In the genomic region with DNA sequence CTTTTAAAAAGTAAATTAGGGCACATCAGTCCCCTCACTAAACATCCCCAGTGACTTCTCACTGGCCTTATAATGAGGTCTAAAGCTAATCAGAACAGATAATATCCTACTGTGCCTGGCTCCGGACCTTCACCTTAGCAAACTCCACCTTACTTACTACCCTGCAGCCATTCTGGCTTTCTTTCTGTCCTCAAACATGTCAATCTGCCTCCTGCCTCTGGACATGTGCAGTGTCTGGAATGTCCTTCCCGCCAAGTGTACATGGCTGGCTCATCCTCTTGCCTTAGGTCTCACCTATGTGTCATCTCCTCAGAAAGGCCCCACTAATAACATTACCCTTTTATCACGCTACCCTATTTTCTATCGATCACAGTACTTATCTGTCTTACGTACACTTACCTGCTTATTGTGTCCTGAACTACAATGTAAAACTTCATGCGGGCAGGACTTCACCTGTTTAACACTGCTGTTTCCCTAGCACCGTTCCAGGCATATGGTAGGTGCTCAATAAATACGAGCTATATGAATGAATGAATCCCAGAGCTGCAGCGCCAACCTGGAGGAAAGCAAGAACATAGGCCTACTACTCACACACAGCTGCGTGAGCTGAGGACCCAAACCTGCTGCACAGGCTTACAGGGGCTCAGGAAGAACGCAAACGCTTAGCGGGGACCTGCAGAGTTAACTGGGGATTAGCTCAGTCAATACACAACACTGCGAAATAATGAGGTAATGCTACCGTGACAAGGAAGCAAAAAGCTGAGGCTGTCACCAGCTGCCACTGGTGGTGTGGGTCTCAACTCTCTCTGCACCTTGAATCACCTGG, we compare ENCODE assay signal across 1 cellular context.
A peak's percentile ranks its signal among the peaks of the same experiment; 100 is the strongest.
TF ChIP-seq lines count a peak whose summit lies in the region.

No MANE protein-coding gene starts in this region.

TF ChIP-seq in K562, 482 proteins besides CTCF, POLR2A, EP300 and RAD21 (continues in another document):
- TF ChIP-seq FOXP4 (CRISPR knock-in tag; IDR thresholded peaks at IDR 0.05; ENCODE audit: borderline replicate concordance) (peak; percentile 56; the same call in 1 of the 2 replicates), RCOR1 (IDR thresholded peaks at IDR 0.05; ENCODE audit: borderline replicate concordance in 1 of 2, low read depth in 2 of 2, low read length in 2 of 2) (0 out of 4 replicates have a peak, but pooled peaks of 1 of the 2 experiments have one; percentile 3), ZNF263 (CRISPR knock-in tag; IDR thresholded peaks at IDR 0.05; ENCODE audit: borderline replicate concordance) (0 out of 2 replicates have a peak, but pooled peaks have one; percentile 36), ZNF232 (CRISPR knock-in tag; IDR thresholded peaks at IDR 0.05) (0 out of 2 replicates have a peak, but pooled peaks have one; percentile 13), EHMT2 (IDR thresholded peaks at IDR 0.05) (0 out of 2 replicates have a peak, but pooled peaks have one; percentile 24), MCM2 (IDR thresholded peaks at IDR 0.05; ENCODE audit: low read depth) (no peak), BRD9 (IDR thresholded peaks at IDR 0.05; ENCODE audit: low read depth, partially characterized antibody) (peak; percentile 9), ETV5 (CRISPR knock-in tag; IDR thresholded peaks at IDR 0.05; ENCODE audit: low read depth) (no peak), CCNT2 (IDR thresholded peaks at IDR 0.05; ENCODE audit: borderline replicate concordance, extremely low read depth, insufficient read length, low read depth, low read length) (no peak), ZNF740 (CRISPR knock-in tag; IDR thresholded peaks at IDR 0.05) (0 out of 2 replicates have a peak, but pooled peaks have one; percentile 14), ZNF740 (tag; IDR thresholded peaks at IDR 0.05) (no peak), ZBTB33 (CRISPR knock-in tag; IDR thresholded peaks at IDR 0.05) (peak; percentile 78), ZNF318 (IDR thresholded peaks at IDR 0.05; ENCODE audit: borderline replicate concordance in 1 of 2, low read depth in 1 of 2) (0 out of 4 replicates have a peak, but pooled peaks of 1 of the 2 experiments have one; percentile 14), PHB2 (IDR thresholded peaks at IDR 0.05; ENCODE audit: low read depth) (no peak), ZNF24 (IDR thresholded peaks at IDR 0.05) (peak; percentile 89), FOXK1 (CRISPR knock-in tag; IDR thresholded peaks at IDR 0.05; ENCODE audit: borderline replicate concordance) (0 out of 2 replicates have a peak, but pooled peaks have one; percentile 66), ZNF431 (CRISPR knock-in tag; IDR thresholded peaks at IDR 0.05) (peak; percentile 44; the same call in 1 of the 2 replicates), FOXK2 (conservative IDR thresholded peaks at IDR 0.05 in 1 of 2, IDR thresholded peaks at IDR 0.05 in 1 of 2; ENCODE audit: low read depth in 2 of 2) (0 out of 4 replicates have a peak, but pooled peaks of 1 of the 2 experiments have one; percentile 4), TEAD1 (CRISPR knock-in tag; IDR thresholded peaks at IDR 0.05) (peak in 1 of 2 experiments; percentile 3; a peak in 1 of 4 replicates)
- TF ChIP-seq, protein P1, sequence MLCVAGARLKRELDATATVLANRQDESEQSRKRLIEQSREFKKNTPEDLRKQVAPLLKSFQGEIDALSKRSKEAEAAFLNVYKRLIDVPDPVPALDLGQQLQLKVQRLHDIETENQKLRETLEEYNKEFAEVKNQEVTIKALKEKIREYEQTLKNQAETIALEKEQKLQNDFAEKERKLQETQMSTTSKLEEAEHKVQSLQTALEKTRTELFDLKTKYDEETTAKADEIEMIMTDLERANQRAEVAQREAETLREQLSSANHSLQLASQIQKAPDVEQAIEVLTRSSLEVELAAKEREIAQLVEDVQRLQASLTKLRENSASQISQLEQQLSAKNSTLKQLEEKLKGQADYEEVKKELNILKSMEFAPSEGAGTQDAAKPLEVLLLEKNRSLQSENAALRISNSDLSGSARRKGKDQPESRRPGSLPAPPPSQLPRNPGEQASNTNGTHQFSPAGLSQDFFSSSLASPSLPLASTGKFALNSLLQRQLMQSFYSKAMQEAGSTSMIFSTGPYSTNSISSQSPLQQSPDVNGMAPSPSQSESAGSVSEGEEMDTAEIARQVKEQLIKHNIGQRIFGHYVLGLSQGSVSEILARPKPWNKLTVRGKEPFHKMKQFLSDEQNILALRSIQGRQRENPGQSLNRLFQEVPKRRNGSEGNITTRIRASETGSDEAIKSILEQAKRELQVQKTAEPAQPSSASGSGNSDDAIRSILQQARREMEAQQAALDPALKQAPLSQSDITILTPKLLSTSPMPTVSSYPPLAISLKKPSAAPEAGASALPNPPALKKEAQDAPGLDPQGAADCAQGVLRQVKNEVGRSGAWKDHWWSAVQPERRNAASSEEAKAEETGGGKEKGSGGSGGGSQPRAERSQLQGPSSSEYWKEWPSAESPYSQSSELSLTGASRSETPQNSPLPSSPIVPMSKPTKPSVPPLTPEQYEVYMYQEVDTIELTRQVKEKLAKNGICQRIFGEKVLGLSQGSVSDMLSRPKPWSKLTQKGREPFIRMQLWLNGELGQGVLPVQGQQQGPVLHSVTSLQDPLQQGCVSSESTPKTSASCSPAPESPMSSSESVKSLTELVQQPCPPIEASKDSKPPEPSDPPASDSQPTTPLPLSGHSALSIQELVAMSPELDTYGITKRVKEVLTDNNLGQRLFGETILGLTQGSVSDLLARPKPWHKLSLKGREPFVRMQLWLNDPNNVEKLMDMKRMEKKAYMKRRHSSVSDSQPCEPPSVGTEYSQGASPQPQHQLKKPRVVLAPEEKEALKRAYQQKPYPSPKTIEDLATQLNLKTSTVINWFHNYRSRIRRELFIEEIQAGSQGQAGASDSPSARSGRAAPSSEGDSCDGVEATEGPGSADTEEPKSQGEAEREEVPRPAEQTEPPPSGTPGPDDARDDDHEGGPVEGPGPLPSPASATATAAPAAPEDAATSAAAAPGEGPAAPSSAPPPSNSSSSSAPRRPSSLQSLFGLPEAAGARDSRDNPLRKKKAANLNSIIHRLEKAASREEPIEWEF (CRISPR knock-in tag; IDR thresholded peaks at IDR 0.05) = no peak
- TF ChIP-seq, protein P2, sequence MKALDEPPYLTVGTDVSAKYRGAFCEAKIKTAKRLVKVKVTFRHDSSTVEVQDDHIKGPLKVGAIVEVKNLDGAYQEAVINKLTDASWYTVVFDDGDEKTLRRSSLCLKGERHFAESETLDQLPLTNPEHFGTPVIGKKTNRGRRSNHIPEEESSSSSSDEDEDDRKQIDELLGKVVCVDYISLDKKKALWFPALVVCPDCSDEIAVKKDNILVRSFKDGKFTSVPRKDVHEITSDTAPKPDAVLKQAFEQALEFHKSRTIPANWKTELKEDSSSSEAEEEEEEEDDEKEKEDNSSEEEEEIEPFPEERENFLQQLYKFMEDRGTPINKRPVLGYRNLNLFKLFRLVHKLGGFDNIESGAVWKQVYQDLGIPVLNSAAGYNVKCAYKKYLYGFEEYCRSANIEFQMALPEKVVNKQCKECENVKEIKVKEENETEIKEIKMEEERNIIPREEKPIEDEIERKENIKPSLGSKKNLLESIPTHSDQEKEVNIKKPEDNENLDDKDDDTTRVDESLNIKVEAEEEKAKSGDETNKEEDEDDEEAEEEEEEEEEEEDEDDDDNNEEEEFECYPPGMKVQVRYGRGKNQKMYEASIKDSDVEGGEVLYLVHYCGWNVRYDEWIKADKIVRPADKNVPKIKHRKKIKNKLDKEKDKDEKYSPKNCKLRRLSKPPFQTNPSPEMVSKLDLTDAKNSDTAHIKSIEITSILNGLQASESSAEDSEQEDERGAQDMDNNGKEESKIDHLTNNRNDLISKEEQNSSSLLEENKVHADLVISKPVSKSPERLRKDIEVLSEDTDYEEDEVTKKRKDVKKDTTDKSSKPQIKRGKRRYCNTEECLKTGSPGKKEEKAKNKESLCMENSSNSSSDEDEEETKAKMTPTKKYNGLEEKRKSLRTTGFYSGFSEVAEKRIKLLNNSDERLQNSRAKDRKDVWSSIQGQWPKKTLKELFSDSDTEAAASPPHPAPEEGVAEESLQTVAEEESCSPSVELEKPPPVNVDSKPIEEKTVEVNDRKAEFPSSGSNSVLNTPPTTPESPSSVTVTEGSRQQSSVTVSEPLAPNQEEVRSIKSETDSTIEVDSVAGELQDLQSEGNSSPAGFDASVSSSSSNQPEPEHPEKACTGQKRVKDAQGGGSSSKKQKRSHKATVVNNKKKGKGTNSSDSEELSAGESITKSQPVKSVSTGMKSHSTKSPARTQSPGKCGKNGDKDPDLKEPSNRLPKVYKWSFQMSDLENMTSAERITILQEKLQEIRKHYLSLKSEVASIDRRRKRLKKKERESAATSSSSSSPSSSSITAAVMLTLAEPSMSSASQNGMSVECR (CRISPR knock-in tag; IDR thresholded peaks at IDR 0.05) = 0 out of 2 replicates have a peak, but pooled peaks have one; percentile 38
